In genomic region chr10:52232561-52233350, GRCh38 we compare ENCODE assay signal across 8 cellular contexts.
DNase-seq lines count a peak whose midpoint lies in the region; ATAC-seq, FAIRE-seq and TF ChIP-seq lines count a peak whose summit lies in the region.

No MANE protein-coding gene starts in this region.

- no peak overlapping the region for H3K4me2 ChIP-seq in GM12878 (ENCODE audit: control insufficient read depth, insufficient read depth)

- peak overlapping the region; percentile 72 for H3K27ac ChIP-seq in C4-2B
- no peak overlapping the region for H3K27ac ChIP-seq in GM12878 (ENCODE audit: control insufficient read depth, insufficient read depth)

- in situ Hi-C loops in GM12878 (cut with MboI): no loop called here

- no peaks in the 10 kb centered on the region for H3K36me3 ChIP-seq in GM12878 (ENCODE audit: control insufficient read depth in 2 of 2, insufficient read depth in 2 of 2, low read length in 1 of 2)

- peak; percentile 58 for ATAC-seq in GM19468 (IDR thresholded peaks at IDR 0.05; ENCODE audit: extremely low read depth, unreplicated experiment)
- ATAC-seq in HG03469 (IDR thresholded peaks at IDR 0.05; ENCODE audit: unreplicated experiment): peak; percentile 99
- peak; percentile 58 for ATAC-seq in GM12878

- no peak for TF ChIP-seq POLR2A in GM12878 (IDR thresholded peaks at IDR 0.05; ENCODE audit: low read depth, low read length)

- no peaks in the 10 kb centered on the region for H3K27me3 ChIP-seq in GM12878 (replicated peaks in 1 of 2; ENCODE audit: control insufficient read depth in 2 of 2, insufficient read depth in 2 of 2, low read length in 1 of 2)

- no peaks in the 10 kb centered on the region for H3K4me1 ChIP-seq in GM12878 (ENCODE audit: control insufficient read depth, insufficient read depth, low read length)

- no peaks in the 10 kb centered on the region for H3K79me2 ChIP-seq in GM12878 (ENCODE audit: control insufficient read depth, insufficient read depth, low read length)

- no peak for TF ChIP-seq EP300 in GM12878 (IDR thresholded peaks at IDR 0.05; ENCODE audit: borderline replicate concordance in 1 of 2, control insufficient read depth in 1 of 2, low read depth in 2 of 2, low read length in 2 of 2)

- H3K9ac ChIP-seq in GM12878 (ENCODE audit: control insufficient read depth, insufficient read depth, low read length): no peak overlapping the region

- SMC1A ChIA-PET in GM12878 (lab: Charles Lee; ENCODE audit: uncharacterized antibody, unreplicated experiment): no interaction called here

- no peak for TF ChIP-seq CTCF in C4-2B (conservative IDR thresholded peaks at IDR 0.05)
- no peak for TF ChIP-seq CTCF in GM12878 (IDR thresholded peaks at IDR 0.05 in 2 of 3, conservative IDR thresholded peaks at IDR 0.05 in 1 of 3; ENCODE audit: control insufficient read depth in 2 of 3, extremely low read depth in 1 of 3, insufficient read depth in 1 of 3, low read depth in 3 of 3, low read length in 3 of 3)

- no peak overlapping the region for H2AFZ ChIP-seq in GM12878 (ENCODE audit: control insufficient read depth, low read depth, low read length)

- no TSS peak for BruUV-seq in GM12878 (replicated peaks; lab: Mats Ljungman, UMichigan)

- no peak for FAIRE-seq in GM12878 (lab: Jason Lieb, UNC)

- TF ChIP-seq RAD21 in GM12878 (IDR thresholded peaks at IDR 0.05; ENCODE audit: insufficient read depth, low read depth, low read length): no peak

- no peak overlapping the region for H3K4me3 ChIP-seq in GM12878

- H4K20me1 ChIP-seq in GM12878 (ENCODE audit: control insufficient read depth, insufficient read depth): no peaks in the 10 kb centered on the region

- H3K9me3 ChIP-seq in GM12878 (replicated peaks; ENCODE audit: control insufficient read depth, insufficient read depth, low read length): no peaks in the 10 kb centered on the region

- 14% methylated on average over 4 of the region's 4 CpGs for WGBS in GM12878 (ENCODE audit: insufficient coverage, insufficient replicate concordance, low lambda C conversion rate, missing lambda C conversion rate)

- intact Hi-C loops in GM12878 (cut with micrococcal nuclease; ENCODE audit: unreplicated experiment): no loop called here

- RAD21 ChIA-PET in GM12878 (lab: Charles Lee; ENCODE audit: unreplicated experiment): no interaction called here

- POLR2A ChIA-PET in GM12878 (lab: Charles Lee): no interaction called here

- CTCF ChIA-PET in GM12878 (lab: Yijun Ruan, JAX): no interaction called here

- DNase-seq in GM12878 (ENCODE audit: low read depth, low spot score) (no peak), myocyte (ENCODE audit: low read depth) (peak; percentile 18), SHP77 treated with DMSO at 0.1 percent for 48 hours (lab: John Stamatoyannopoulos, UW) (no peak), NCI-H1930 (lab: John Stamatoyannopoulos, UW) (no peak), NCI-H345 (lab: John Stamatoyannopoulos, UW) (no peak)

TF ChIP-seq in GM12878, 131 proteins besides CTCF, POLR2A, EP300 and RAD21:
- TF ChIP-seq IKZF1 (conservative IDR thresholded peaks at IDR 0.05): 0 out of 2 replicates have a peak, but pooled peaks have one; percentile 15
- TF ChIP-seq REST (IDR thresholded peaks at IDR 0.05; ENCODE audit: low read depth, low read length): no peak
